ENCODE assay signal across 16 cellular contexts in the genomic region with DNA sequence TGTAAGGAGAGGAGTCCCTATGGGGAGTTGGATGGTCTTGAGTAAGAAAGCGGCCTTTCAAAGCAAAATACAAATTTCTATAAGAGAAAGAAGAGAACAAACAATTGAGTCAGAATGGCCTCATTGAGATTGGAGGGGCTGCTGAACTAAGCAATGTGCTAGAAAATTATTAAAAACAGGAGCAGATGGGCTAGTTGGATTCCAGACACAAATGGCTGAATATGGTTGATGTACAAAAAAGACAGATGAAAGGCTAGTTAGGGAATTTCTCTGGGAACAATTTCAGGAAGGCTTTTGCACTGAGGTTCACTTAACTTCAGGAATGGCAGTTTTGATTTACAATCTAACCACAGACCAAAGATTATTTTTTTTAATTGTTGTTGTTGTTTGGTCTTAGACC.
DNase-seq lines count a peak whose midpoint lies in the region; ATAC-seq and TF ChIP-seq lines count a peak whose summit lies in the region.
"Had no signal": no experiment of that assay in that cellular context is flagged by ENCODE, and none has a peak within 500 bp of the region (broad histone marks: within the 10 kb centered on the region; RNA-seq: fewer than 3 reads in every experiment).

No MANE protein-coding gene starts in this region.

- no peaks in the 10 kb centered on the region for H3K36me3 Mint-ChIP-seq in nephron (ENCODE audit: low read depth)
- H3K36me3 Mint-ChIP-seq in activated naive CD4-positive, alpha-beta T cell treated with anti-CD3 and anti-CD28 coated beads, Interleukin-2, amount 50 U/mL, for 72 hours: peaks cover 0 to 6% of the 10 kb centered on the region in 2 donors
- H3K36me3 Mint-ChIP-seq: CD4-positive, CD25-positive, alpha-beta regulatory T cell; CD8-positive, alpha-beta memory T cell had no signal

- DNase-seq in G401 (ENCODE audit: low spot score) (peak; percentile 66), SW480 (ENCODE audit: low spot score) (peak; percentile 19), cerebellum (ENCODE audit: low spot score) (peak; percentile 2), inferior parietal cortex (ENCODE audit: extremely low spot score) (no peak)
- DNase-seq in activated naive CD4-positive, alpha-beta T cell treated with anti-CD3 and anti-CD28 coated beads, Interleukin-2, amount 50 U/mL, for 72 hours (ENCODE audit: low spot score in 2 of 2): no peak
- DNase-seq: 8988T; BE2C; CD4-positive, CD25-positive, alpha-beta regulatory T cell; CD8-positive, alpha-beta memory T cell; COR-L47; DMS 273 treated with DMSO at 0.1 percent for 48 hours; DMS53; DND-41; EL had no signal

- H3K4me3 Mint-ChIP-seq in nephron: no peak overlapping the region
- H3K4me3 Mint-ChIP-seq: CD4-positive, CD25-positive, alpha-beta regulatory T cell; CD8-positive, alpha-beta memory T cell had no signal

- H3K9me3 Mint-ChIP-seq in nephron: no peaks in the 10 kb centered on the region
- peaks cover 5 to 14% of the 10 kb centered on the region in 2 donors for H3K9me3 Mint-ChIP-seq in activated naive CD4-positive, alpha-beta T cell treated with anti-CD3 and anti-CD28 coated beads, Interleukin-2, amount 50 U/mL, for 72 hours

- H3K27me3 Mint-ChIP-seq in nephron (ENCODE audit: low read depth): no peaks in the 10 kb centered on the region
- H3K27me3 Mint-ChIP-seq: CD8-positive, alpha-beta memory T cell had no signal

- TF ChIP-seq CTCF in nephron (IDR thresholded peaks at IDR 0.05; ENCODE audit: unreplicated experiment in 3 of 3): no peak

- ATAC-seq in HG03095 (IDR thresholded peaks at IDR 0.05; ENCODE audit: unreplicated experiment): no peak
- no peak for ATAC-seq in activated naive CD4-positive, alpha-beta T cell treated with anti-CD3 and anti-CD28 coated beads, Interleukin-2, amount 50 U/mL, for 72 hours

- peaks cover 5% of the 10 kb centered on the region for H3K4me1 Mint-ChIP-seq in nephron
- H3K4me1 Mint-ChIP-seq: CD4-positive, CD25-positive, alpha-beta regulatory T cell; CD8-positive, alpha-beta memory T cell had no signal

- H3K27ac Mint-ChIP-seq in nephron: peak overlapping the region; percentile 6 to 31 (median 14)
- H3K27ac Mint-ChIP-seq in activated naive CD4-positive, alpha-beta T cell treated with anti-CD3 and anti-CD28 coated beads, Interleukin-2, amount 50 U/mL, for 72 hours: no peak overlapping the region
- H3K27ac Mint-ChIP-seq: CD8-positive, alpha-beta memory T cell had no signal

- in situ Hi-C loops in G401 (cut with HindIII; ENCODE audit: low sequenced_read_pairs): no loop called here

Comparison
In these comparisons a context has a peak if more than half of its experiments do, and no peak if none do; other contexts are left out.
1. DNase-seq: peak in G401 (single experiment), SW480 (single experiment) and cerebellum (single experiment); none in activated naive CD4-positive, alpha-beta T cell treated with anti-CD3 and anti-CD28 coated beads, Interleukin-2, amount 50 U/mL, for 72 hours (0 of 2) and inferior parietal cortex (single experiment).
2. H3K27ac Mint-ChIP-seq: peak in nephron (3 of 3); none in activated naive CD4-positive, alpha-beta T cell treated with anti-CD3 and anti-CD28 coated beads, Interleukin-2, amount 50 U/mL, for 72 hours (0 of 2).